Comparison of ENCODE assay signal across 27 cellular contexts in the genomic region with DNA sequence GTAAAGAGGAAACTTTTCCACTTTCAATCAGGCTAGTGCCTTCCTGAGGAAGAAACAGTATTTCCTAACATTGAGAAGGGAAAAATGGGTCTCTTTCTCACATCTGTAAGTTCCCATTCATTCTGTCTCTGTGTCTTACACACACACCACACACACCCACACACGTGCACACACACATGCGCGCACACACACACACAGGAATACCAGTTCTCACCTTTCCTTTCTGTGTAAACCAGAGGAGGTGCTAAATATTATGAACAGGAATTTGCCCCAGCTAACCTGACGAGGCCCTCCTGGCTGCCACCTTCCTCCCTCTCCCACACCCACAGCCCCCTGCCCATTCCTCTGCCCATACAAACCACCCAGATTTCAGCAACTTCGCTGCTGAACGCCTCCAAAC.
DNase-seq lines count a peak whose midpoint lies in the region; ATAC-seq, FAIRE-seq and TF ChIP-seq lines count a peak whose summit lies in the region.
"Had no signal": no experiment of that assay in that cellular context is flagged by ENCODE, and none has a peak within 500 bp of the region (broad histone marks: within the 10 kb centered on the region; RNA-seq: fewer than 3 reads in every experiment).

No MANE protein-coding gene starts in this region.

- no peak overlapping the region for H4K8ac ChIP-seq in H1 (ENCODE audit: extremely low read depth, insufficient read depth, low read length)

- H3K4me2 ChIP-seq in BLaER1 (no peak overlapping the region), H1 (ENCODE audit: insufficient read depth in 1 of 2, low read depth in 2 of 2, low read length in 2 of 2) (no peak overlapping the region)

- H3K79me2 ChIP-seq in H1 (ENCODE audit: control insufficient read depth in 1 of 2, insufficient read depth in 2 of 2, low read length in 2 of 2) = no peaks in the 10 kb centered on the region

- H3K79me1 ChIP-seq in H1 (ENCODE audit: low read depth, low read length) = no peaks in the 10 kb centered on the region

- TF ChIP-seq CTCF in H1 (IDR thresholded peaks at IDR 0.05; ENCODE audit: control extremely low read depth in 1 of 3, insufficient read depth in 1 of 3, low read depth in 1 of 3, low read length in 3 of 3) = no peak
- no peak for TF ChIP-seq CTCF in vagina (IDR thresholded peaks at IDR 0.05)

- H2BK20ac ChIP-seq in H1 (ENCODE audit: low read length) = peak overlapping the region; percentile 73; the same call in 1 of the 2 replicates

- peak overlapping the region; percentile 66 for H2BK15ac ChIP-seq in H1 (ENCODE audit: low read length)

- no peak for ATAC-seq in aorta (ENCODE audit: low FRiP score)
- no peak for ATAC-seq in GM18520 (IDR thresholded peaks at IDR 0.05; ENCODE audit: unreplicated experiment)
- ATAC-seq: body of pancreas, left ventricle myocardium superior, Right ventricle myocardium inferior had no signal

- no peak overlapping the region for H3K4ac ChIP-seq in H1 (replicated peaks; ENCODE audit: insufficient read length, low read depth, low read length)

- no peaks in the 10 kb centered on the region for H4K20me1 ChIP-seq in BLaER1
- H4K20me1 ChIP-seq in H1 (replicated peaks in 1 of 2; ENCODE audit: control insufficient read depth in 1 of 2, insufficient read depth in 2 of 2, low read length in 2 of 2) = no peaks in the 10 kb centered on the region

- 0 out of 2 replicates have a peak overlapping the region, but pooled peaks have one; percentile 25 for H3K18ac ChIP-seq in H1 (ENCODE audit: extremely low read depth, low read length)

- H3K27ac Mint-ChIP-seq in activated naive CD8-positive, alpha-beta T cell = peak overlapping the region; percentile 46
- H3K27ac Mint-ChIP-seq: activated T-helper 1 cell treated with anti-CD3 and anti-CD28 coated beads, Interleukin-12 subunit alpha, Interleukin-12 subunit beta, Interleukin-2, Interleukin-4 antibody, amounts not matched to agents 30 ng/mL and 10 ng/mL and 1 ng/mL, durations not matched to agents 14 hours and 24 hours and 36 hours had no signal

- H4K5ac ChIP-seq in H1 (ENCODE audit: insufficient read length, low read depth, low read length) = no peak overlapping the region

- no peak overlapping the region for H3K56ac ChIP-seq in H1 (replicated peaks; ENCODE audit: insufficient read length, low read depth, low read length)

- no peak overlapping the region for H2AK5ac ChIP-seq in H1 (ENCODE audit: low read depth, low read length)

- H3K4me1 Mint-ChIP-seq in activated naive CD8-positive, alpha-beta T cell (ENCODE audit: low read depth) = peaks cover 28% of the 10 kb centered on the region

- no peak overlapping the region for H3K4me3 Mint-ChIP-seq in activated naive CD8-positive, alpha-beta T cell
- H3K4me3 Mint-ChIP-seq: activated T-helper 1 cell treated with anti-CD3 and anti-CD28 coated beads, Interleukin-12 subunit alpha, Interleukin-12 subunit beta, Interleukin-2, Interleukin-4 antibody, amounts not matched to agents 30 ng/mL and 10 ng/mL and 1 ng/mL, durations not matched to agents 14 hours and 24 hours and 36 hours had no signal

- no peaks in the 10 kb centered on the region for H3K36me3 Mint-ChIP-seq in activated naive CD8-positive, alpha-beta T cell

- intact Hi-C loops in vagina (cut with DNase I) = no loop called here
- intact Hi-C loops in aorta (cut with DNase I) = no loop called here

- H2BK120ac ChIP-seq in H1 (replicated peaks; ENCODE audit: low read depth, low read length) = no peak overlapping the region

- H3K9ac ChIP-seq in BLaER1 = no peak overlapping the region
- no peak overlapping the region for H3K9ac ChIP-seq in H1 (replicated peaks in 1 of 4; ENCODE audit: extremely low read depth in 1 of 4, low read depth in 3 of 4, low read length in 3 of 4)

- CTCF ChIA-PET in H1 (lab: Charles Lee; ENCODE audit: partially characterized antibody) = interaction anchor here (1.1 to 1.2 kb wide), 3 partner anchors 23 to 97 kb away, joined by 3 read pairs; no protein-coding TSS in a partner anchor

- no peak for TF ChIP-seq RAD21 in H1 (IDR thresholded peaks at IDR 0.05 in 1 of 2, conservative IDR thresholded peaks at IDR 0.05 in 1 of 2; ENCODE audit: low read depth in 2 of 2, low read length in 2 of 2)

- H3K23ac ChIP-seq in H1 (ENCODE audit: insufficient read length) = no peak overlapping the region

- H3K4me1 ChIP-seq in BLaER1 (peaks cover 7% of the 10 kb centered on the region), H1 (replicated peaks in 1 of 4; ENCODE audit: control insufficient read depth in 3 of 4, insufficient read depth in 4 of 4, low read length in 3 of 4) (peaks cover 0 to 10% (median 6%) of the 10 kb centered on the region in 4 experiments; a peak in 4 of 7 replicates), vagina (no peaks in the 10 kb centered on the region), aorta (ENCODE audit: control insufficient read depth in 1 of 2, insufficient read depth in 2 of 2, low read length in 2 of 2) (no peaks in the 10 kb centered on the region)
- H3K4me1 ChIP-seq: body of pancreas, Caco-2, psoas muscle had no signal

- H3K14ac ChIP-seq in H1 (ENCODE audit: insufficient read length) = no peak overlapping the region

- H3K27ac ChIP-seq in BLaER1 = 0 out of 2 replicates have a peak overlapping the region, but pooled peaks have one; percentile 37
- H3K27ac ChIP-seq in H1 (ENCODE audit: low read depth, low read length) = no peak overlapping the region
- H3K27ac ChIP-seq in vagina = no peak overlapping the region
- no peak overlapping the region for H3K27ac ChIP-seq in aorta (ENCODE audit: low read depth in 1 of 2, low read length in 2 of 2)
- H3K27ac ChIP-seq: body of pancreas, HL-60, psoas muscle, tibial artery had no signal

- DNase-seq in Daoy (ENCODE audit: low read depth) (peak; percentile 23), H1 (ENCODE audit: low read depth in 1 of 2, low spot score in 2 of 2) (no peak), vagina (ENCODE audit: extremely low spot score in 2 of 2) (no peak), aorta (no peak)
- DNase-seq: activated CD4-positive, alpha-beta T cell treated with anti-CD3 and anti-CD28 coated beads for 4 hours; body of pancreas; DMS79; effector memory CD4-positive, alpha-beta T cell; erythroblast; GF-D8; glutamatergic neuron; left ventricle myocardium superior; NCI-H1048; NCI-H187; NCI-H2171; NCI-H510A; stimulated activated naive CD4-positive, alpha-beta T cell treated with Interleukin-2 at 50 U/mL for 16 hours; tibial artery had no signal

- 0 out of 2 replicates have a peak overlapping the region, but pooled peaks have one; percentile 47 for H2BK5ac ChIP-seq in H1 (ENCODE audit: low read depth, low read length)

- no peak for TF ChIP-seq EP300 in H1 (IDR thresholded peaks at IDR 0.05; ENCODE audit: borderline replicate concordance in 1 of 2, low read depth in 2 of 2, low read length in 2 of 2)

- no peak overlapping the region for H3K4me3 ChIP-seq in BLaER1
- no peak overlapping the region for H3K4me3 ChIP-seq in H1 (ENCODE audit: extremely low read depth in 1 of 4, insufficient read depth in 2 of 4, low read depth in 3 of 4, low read length in 4 of 4)
- no peak overlapping the region for H3K4me3 ChIP-seq in vagina
- no peak overlapping the region for H3K4me3 ChIP-seq in aorta (ENCODE audit: low read length in 2 of 2)
- H3K4me3 ChIP-seq: body of pancreas, psoas muscle, tibial artery had no signal

- H3K9me3 ChIP-seq in BLaER1 (no peaks in the 10 kb centered on the region), H1 (ENCODE audit: insufficient read depth in 2 of 2, low read depth in 1 of 2, low read length in 1 of 2) (no peaks in the 10 kb centered on the region), vagina (no peaks in the 10 kb centered on the region), aorta (ENCODE audit: control insufficient read depth, low read length) (no peaks in the 10 kb centered on the region)
- H3K9me3 ChIP-seq: body of pancreas, Caco-2, psoas muscle, tibial artery had no signal

- no peak for TF ChIP-seq POLR2A in H1 (IDR thresholded peaks at IDR 0.05; ENCODE audit: control extremely low read depth in 1 of 2, low read depth in 2 of 2, low read length in 2 of 2)
- TF ChIP-seq POLR2A in vagina (IDR thresholded peaks at IDR 0.05) = no peak

- no peaks in the 10 kb centered on the region for H3K9me3 Mint-ChIP-seq in activated naive CD8-positive, alpha-beta T cell (ENCODE audit: low read depth)
- H3K9me3 Mint-ChIP-seq: activated T-helper 1 cell treated with anti-CD3 and anti-CD28 coated beads, Interleukin-12 subunit alpha, Interleukin-12 subunit beta, Interleukin-2, Interleukin-4 antibody, amounts not matched to agents 30 ng/mL and 10 ng/mL and 1 ng/mL, durations not matched to agents 14 hours and 24 hours and 36 hours had no signal

- no peaks in the 10 kb centered on the region; the same call in 1 of the 2 replicates for H3K23me2 ChIP-seq in H1 (ENCODE audit: low read depth, low read length)

- FAIRE-seq in H1 (lab: Jason Lieb, UNC) = no peak
- FAIRE-seq: colon had no signal

- 93% methylated on average over 6 of the region's 6 CpGs; no CpG with 5 or more reads in 1 of the 2 experiments for WGBS in H1 (ENCODE audit: extremely low coverage in 1 of 2, insufficient coverage in 1 of 2, insufficient read length in 1 of 2, insufficient replicate concordance in 2 of 2, low coverage in 1 of 2, low lambda C conversion rate in 2 of 2, missing lambda C conversion rate in 1 of 2), 2 experiments
- 76 to 82% methylated on average over 6 of the region's 6 CpGs for WGBS in aorta, 2 donors

- H3K27me3 Mint-ChIP-seq in activated naive CD8-positive, alpha-beta T cell = peaks cover 2% of the 10 kb centered on the region

- peak overlapping the region; percentile 83 for H4K91ac ChIP-seq in H1 (replicated peaks; ENCODE audit: insufficient read length, low read length)

- H2BK12ac ChIP-seq in H1 (ENCODE audit: low read depth, low read length) = peak overlapping the region; percentile 78; the same call in 1 of the 2 replicates

- POLR2A ChIA-PET in H1 (lab: Charles Lee; ENCODE audit: partially characterized antibody) = interaction anchor here (0.9 kb wide), 1 partner anchor 13 kb away, joined by 3 read pairs; no protein-coding TSS in a partner anchor

- no peaks in the 10 kb centered on the region for H3K36me3 ChIP-seq in BLaER1
- H3K36me3 ChIP-seq in H1 (ENCODE audit: control insufficient read depth in 2 of 4, insufficient read depth in 4 of 4, low read length in 3 of 4) = no peaks in the 10 kb centered on the region
- no peaks in the 10 kb centered on the region for H3K36me3 ChIP-seq in vagina
- H3K36me3 ChIP-seq in aorta (ENCODE audit: control insufficient read depth in 1 of 2, insufficient read depth in 2 of 2, low read length in 1 of 2) = no peaks in the 10 kb centered on the region
- H3K36me3 ChIP-seq: tibial artery had no signal

- H2AFZ ChIP-seq in H1 (ENCODE audit: low read length) = no peak overlapping the region

- H3K27me3 ChIP-seq in BLaER1 = no peaks in the 10 kb centered on the region
- no peaks in the 10 kb centered on the region for H3K27me3 ChIP-seq in H1 (replicated peaks in 1 of 4; ENCODE audit: control insufficient read depth in 3 of 4, extremely low read depth in 1 of 4, insufficient read depth in 3 of 4, low read length in 3 of 4)
- no peaks in the 10 kb centered on the region for H3K27me3 ChIP-seq in vagina
- H3K27me3 ChIP-seq in aorta (ENCODE audit: control insufficient read depth in 1 of 2, insufficient read depth in 2 of 2, low read length in 1 of 2) = no peaks in the 10 kb centered on the region
- H3K27me3 ChIP-seq: body of pancreas, tibial artery had no signal

TF ChIP-seq in H1, 55 proteins besides CTCF, POLR2A, EP300 and RAD21 (continues in another document):
- TF ChIP-seq CEBPB (IDR thresholded peaks at IDR 0.05; ENCODE audit: low read depth, low read length) (no peak), POLR2AphosphoS5 (IDR thresholded peaks at IDR 0.05; ENCODE audit: low read depth, low read length) (no peak)
